20 cellular contexts compared by ENCODE assay signal in the genomic region with DNA sequence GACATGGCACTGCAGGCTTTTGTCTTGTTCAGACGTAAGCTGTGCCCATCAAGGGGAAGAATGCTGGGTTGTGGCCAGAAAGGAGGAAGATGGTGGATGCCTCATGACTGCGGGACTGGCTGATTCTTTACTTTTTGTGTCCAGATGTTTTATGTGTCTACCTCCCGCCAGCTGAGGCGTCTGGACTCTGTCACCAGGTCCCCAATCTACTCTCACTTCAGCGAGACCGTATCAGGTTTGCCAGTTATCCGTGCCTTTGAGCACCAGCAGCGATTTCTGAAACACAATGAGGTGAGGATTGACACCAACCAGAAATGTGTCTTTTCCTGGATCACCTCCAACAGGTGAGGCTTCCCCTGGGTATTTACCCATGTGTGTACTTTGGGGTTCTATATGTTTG. TPM values are rescaled to one million over a fixed set of nuclear protein-coding genes. Genes with fewer than 3 reads are reported as not detected.
A peak's percentile ranks its signal among the peaks of the same experiment; 100 is the strongest.
DNase-seq lines count a peak whose midpoint lies in the region; ATAC-seq, FAIRE-seq and TF ChIP-seq lines count a peak whose summit lies in the region.
"Had no signal": no experiment of that assay in that cellular context is flagged by ENCODE, and none has a peak within 500 bp of the region (broad histone marks: within the 10 kb centered on the region; RNA-seq: fewer than 3 reads in every experiment).

No MANE protein-coding gene starts in this region.

- FAIRE-seq in HepG2 (lab: Jason Lieb, UNC), result no peak
- FAIRE-seq: GM12891, GM18507 had no signal

- no peak overlapping the region for H3K4me3 Mint-ChIP-seq in natural killer cell treated with Interleukin-12 subunit alpha and Interleukin-12 subunit beta and Interleukin-15 and Interleukin-18, amount 100 ng/mL, for 72 hours
- H3K4me3 Mint-ChIP-seq: GM23338, H9 had no signal

- POLR2A ChIA-PET in HepG2 (lab: Yijun Ruan, JAX), result no interaction called here

- H3K9ac ChIP-seq in HepG2 (ENCODE audit: insufficient read depth, low read depth, low read length), result no peak overlapping the region

- no peaks in the 10 kb centered on the region for H3K9me3 ChIP-seq in right cardiac atrium (ENCODE audit: control insufficient read depth, low read length)
- no peaks in the 10 kb centered on the region for H3K9me3 ChIP-seq in HepG2 (ENCODE audit: low read length)
- H3K9me3 ChIP-seq in right lobe of liver, result no peaks in the 10 kb centered on the region
- no peaks in the 10 kb centered on the region for H3K9me3 ChIP-seq in thyroid gland

- peak; percentile 26 for ATAC-seq in Right ventricle myocardium inferior
- ATAC-seq in right cardiac atrium, result no peak
- peak; percentile 9 for ATAC-seq in HepG2
- no peak for ATAC-seq in right lobe of liver
- ATAC-seq in natural killer cell treated with Interleukin-12 subunit alpha and Interleukin-12 subunit beta and Interleukin-15 and Interleukin-18, amount 100 ng/mL, for 72 hours, result no peak
- ATAC-seq: GM23338, HCT116 had no signal

- no peak for TF ChIP-seq EP300 in HepG2 (IDR thresholded peaks at IDR 0.05; ENCODE audit: low read depth in 2 of 2, low read length in 2 of 2)
- TF ChIP-seq EP300 in HepG2 (CRISPR knock-in tag; IDR thresholded peaks at IDR 0.05; ENCODE audit: borderline replicate concordance), result no peak

- no peak overlapping the region for H3K4me3 ChIP-seq in right cardiac atrium (ENCODE audit: low read length)
- H3K4me3 ChIP-seq in HepG2 (replicated peaks in 1 of 3; ENCODE audit: insufficient read depth in 1 of 3, low read depth in 2 of 3, low read length in 3 of 3), result no peak overlapping the region
- no peak overlapping the region for H3K4me3 ChIP-seq in right lobe of liver
- H3K4me3 ChIP-seq in thyroid gland (replicated peaks in 1 of 3), result no peak overlapping the region
- H3K4me3 ChIP-seq: GM23338 had no signal

- no peak overlapping the region for H3K4me2 ChIP-seq in HepG2 (ENCODE audit: low read depth, low read length)
- H3K4me2 ChIP-seq: GM23338 had no signal

- no peaks in the 10 kb centered on the region for H3K9me3 Mint-ChIP-seq in natural killer cell treated with Interleukin-12 subunit alpha and Interleukin-12 subunit beta and Interleukin-15 and Interleukin-18, amount 100 ng/mL, for 72 hours
- H3K9me3 Mint-ChIP-seq: CD4-positive, alpha-beta memory T cell had no signal

- no peaks in the 10 kb centered on the region for H3K27me3 Mint-ChIP-seq in natural killer cell treated with Interleukin-12 subunit alpha and Interleukin-12 subunit beta and Interleukin-15 and Interleukin-18, amount 100 ng/mL, for 72 hours
- H3K27me3 Mint-ChIP-seq: CD4-positive, alpha-beta memory T cell had no signal

- H3K36me3 ChIP-seq in HepG2 (replicated peaks in 1 of 2; ENCODE audit: control insufficient read depth in 1 of 2, insufficient read depth in 2 of 2, low read length in 2 of 2), result peaks cover 39 to 59% of the 10 kb centered on the region in 2 experiments
- peaks cover 0 to 62% (median 40%) of the 10 kb centered on the region in 4 donors for H3K36me3 ChIP-seq in right lobe of liver
- H3K36me3 ChIP-seq in thyroid gland, result no peaks in the 10 kb centered on the region

- H3K27ac ChIP-seq in right cardiac atrium (ENCODE audit: low read length), result no peak overlapping the region
- no peak overlapping the region for H3K27ac ChIP-seq in HepG2 (ENCODE audit: extremely low read length, insufficient read depth, low read length)
- H3K27ac ChIP-seq in right lobe of liver, result no peak overlapping the region
- H3K27ac ChIP-seq in thyroid gland, result no peak overlapping the region

- in situ Hi-C loops in HepG2 (cut with HindIII; ENCODE audit: extremely low pct_ligation_motif_present, low pct_unique_long_range_greater_than_20kb), result no loop called here

- TF ChIP-seq RAD21 in HepG2 (CRISPR knock-in tag; IDR thresholded peaks at IDR 0.05), result no peak

- TF ChIP-seq CTCF in HepG2 (CRISPR knock-in tag; IDR thresholded peaks at IDR 0.05), result no peak
- no peak for TF ChIP-seq CTCF in right lobe of liver (IDR thresholded peaks at IDR 0.05)
- TF ChIP-seq CTCF in thyroid gland (IDR thresholded peaks at IDR 0.05), result no peak

- no peaks in the 10 kb centered on the region; the same call in 1 of the 2 replicates for H4K20me1 ChIP-seq in HepG2 (ENCODE audit: insufficient read depth, low read length)

- no peaks in the 10 kb centered on the region for H3K36me3 Mint-ChIP-seq in natural killer cell treated with Interleukin-12 subunit alpha and Interleukin-12 subunit beta and Interleukin-15 and Interleukin-18, amount 100 ng/mL, for 72 hours

- 68% methylated on average over 8 of the region's 8 CpGs for WGBS in right cardiac atrium
- 100% methylated on average over 8 of the region's 8 CpGs for WGBS in HepG2 (ENCODE audit: low lambda C conversion rate)
- 70% methylated on average over 8 of the region's 8 CpGs for WGBS in right lobe of liver (ENCODE audit: insufficient coverage, low coverage, low lambda C conversion rate, missing lambda C conversion rate)
- WGBS in thyroid gland, 2 donors, result 90 to 94% methylated on average over 8 of the region's 8 CpGs

- no peaks in the 10 kb centered on the region for H3K79me2 ChIP-seq in HepG2 (ENCODE audit: insufficient read depth, low read length)

- no peaks in the 10 kb centered on the region for H3K4me1 ChIP-seq in right cardiac atrium (ENCODE audit: control insufficient read depth, insufficient read depth, low read length)
- H3K4me1 ChIP-seq in HepG2 (ENCODE audit: insufficient read depth, low read length), result peaks cover 25% of the 10 kb centered on the region
- H3K4me1 ChIP-seq in right lobe of liver, result no peaks in the 10 kb centered on the region
- H3K4me1 ChIP-seq in thyroid gland, result no peaks in the 10 kb centered on the region

- H3K27me3 ChIP-seq in right cardiac atrium (ENCODE audit: control insufficient read depth, insufficient read depth) (no peaks in the 10 kb centered on the region), HepG2 (ENCODE audit: control insufficient read depth in 1 of 2, insufficient read depth in 2 of 2, low read length in 2 of 2) (no peaks in the 10 kb centered on the region), right lobe of liver (no peaks in the 10 kb centered on the region), thyroid gland (no peaks in the 10 kb centered on the region)

- DNase-seq in Right ventricle myocardium inferior (ENCODE audit: missing footprints) (no peak), right cardiac atrium (no peak), HepG2 (ENCODE audit: low spot score) (no peak), right lobe of liver (no peak), epidermal melanocyte (ENCODE audit: insufficient read length, low spot score) (peak; percentile 7), thyroid gland (no peak)
- no peak for DNase-seq in natural killer cell treated with Interleukin-12 subunit alpha and Interleukin-12 subunit beta and Interleukin-15 and Interleukin-18, amount 100 ng/mL, for 72 hours (ENCODE audit: low spot score)
- DNase-seq: 8988T; C1 segment of cervical spinal cord; Calu3; CD4-positive, alpha-beta memory T cell; COR-L47; DMS53; DMS79 treated with DMSO at 0.1 percent for 48 hours; GF-D8; H9 had no signal

- H3K4me1 Mint-ChIP-seq in natural killer cell treated with Interleukin-12 subunit alpha and Interleukin-12 subunit beta and Interleukin-15 and Interleukin-18, amount 100 ng/mL, for 72 hours (ENCODE audit: low read depth in 2 of 2), result no peaks in the 10 kb centered on the region
- H3K4me1 Mint-ChIP-seq: CD4-positive, alpha-beta memory T cell; GM23338; H9 had no signal

- CTCF ChIA-PET in HepG2 (lab: Yijun Ruan, JAX; ENCODE audit: low intra/inter-chr PET ratio, low total read pairs), result no interaction called here

- no TSS peak for BruUV-seq in HepG2 (replicated peaks; lab: Mats Ljungman, UMichigan)

- no peak overlapping the region for H3K27ac Mint-ChIP-seq in natural killer cell treated with Interleukin-12 subunit alpha and Interleukin-12 subunit beta and Interleukin-15 and Interleukin-18, amount 100 ng/mL, for 72 hours
- H3K27ac Mint-ChIP-seq: CD4-positive, alpha-beta memory T cell; GM23338; H9 had no signal

- TF ChIP-seq POLR2A in HepG2 (IDR thresholded peaks at IDR 0.05; ENCODE audit: insufficient read depth in 1 of 2, low read depth in 2 of 2, low read length in 2 of 2) (no peak), right lobe of liver (IDR thresholded peaks at IDR 0.05) (no peak), thyroid gland (IDR thresholded peaks at IDR 0.05) (no peak)

- no peak overlapping the region for H2AFZ ChIP-seq in HepG2 (ENCODE audit: low read length)
- H2AFZ ChIP-seq: GM23338 had no signal

- intact Hi-C loops in Right ventricle myocardium inferior (cut with DNase I), result no loop called here
- intact Hi-C loops in right cardiac atrium (cut with DNase I), result no loop called here
- intact Hi-C loops in HepG2 (cut with micrococcal nuclease; ENCODE audit: unreplicated experiment), result no loop called here
- intact Hi-C loops in right lobe of liver (cut with DNase I), result no loop called here
- intact Hi-C loops in thyroid gland (cut with DNase I), result no loop called here

RNA-seq across cellular contexts. Expression of a gene that starts 53.5 kb away (rescaled TPM):
- total RNA-seq in Right ventricle myocardium inferior (0.05 TPM), right cardiac atrium (under 1 TPM; 0.17 to 0.89 (median 0.38) TPM), HepG2 (2016; rRNA removed; fragmentation: Illumina TruSeq; extraction: Trizol) (69.6 and 181 TPM in 2 replicates), right lobe of liver (100 to 1,000 TPM; 136 to 372 (median 156) TPM), thyroid gland (1 to 10 TPM in 3 of 4 donors, under 1 TPM in 1; 0.67 to 5.1 (median 1.1) TPM)
- polyA plus RNA-seq in right cardiac atrium (0.29 TPM), HepG2 (2011; rRNA removed) (494 and 497 TPM in 2 replicates)
- 31.3 and 40.8 TPM in 2 replicates for total RNA-seq in HepG2 (2016; cell fraction: cytosol; rRNA removed; fragmentation: Illumina TruSeq; extraction: Trizol; ENCODE audit: low read depth)
- 67.7 and 182 TPM in 2 replicates for total RNA-seq in HepG2 (2016; cell fraction: insoluble cytoplasmic fraction; rRNA removed; fragmentation: Illumina TruSeq; extraction: Trizol)
- 50.0 and 56.1 TPM in 2 replicates for total RNA-seq in HepG2 (2016; cell fraction: membrane; rRNA removed; fragmentation: Illumina TruSeq; extraction: Trizol)
- 355 and 375 TPM in 2 replicates for total RNA-seq in HepG2 (2016; cell fraction: nucleus; rRNA removed; fragmentation: Illumina TruSeq; extraction: Trizol)
- polyA plus RNA-seq in HepG2 (2011; cell fraction: cytosol; rRNA removed), result 143 and 146 TPM in 2 replicates
- 1,936 and 2,090 TPM in 2 replicates for polyA plus RNA-seq in HepG2 (2011; cell fraction: nucleus; rRNA removed)
- polyA plus RNA-seq in HepG2 (2012), result 190 and 211 TPM in 2 replicates
- polyA plus RNA-seq in HepG2 (2016; cell fraction: cytosol; fragmentation: Illumina TruSeq; extraction: Trizol; ENCODE audit: low read depth), result 15.4 and 16.6 TPM in 2 replicates
- polyA plus RNA-seq in HepG2 (2016; cell fraction: insoluble cytoplasmic fraction; fragmentation: Illumina TruSeq; extraction: Trizol; ENCODE audit: low read depth), result 60.6 and 62.7 TPM in 2 replicates
- polyA plus RNA-seq in HepG2 (2016; cell fraction: membrane; fragmentation: Illumina TruSeq; extraction: Trizol; ENCODE audit: low read depth), result 30.7 and 37.6 TPM in 2 replicates
- 729 and 777 TPM in 2 replicates for polyA plus RNA-seq in HepG2 (2016; cell fraction: nucleus; fragmentation: Illumina TruSeq; extraction: Trizol; ENCODE audit: insufficient read depth, low read depth)
- 436 and 561 TPM in 2 replicates for polyA minus RNA-seq in HepG2 (2011; rRNA and poly(A)+ RNA removed; ENCODE audit: low replicate concordance)
- polyA minus RNA-seq in HepG2 (2011; cell fraction: cytosol; rRNA and poly(A)+ RNA removed), result 86.9 and 93.4 TPM in 2 replicates
- 718 and 929 TPM in 2 replicates for polyA minus RNA-seq in HepG2 (2011; cell fraction: nucleus; rRNA and poly(A)+ RNA removed)
- total RNA-seq in natural killer cell treated with Interleukin-12 subunit alpha and Interleukin-12 subunit beta and Interleukin-15 and Interleukin-18, amount 100 ng/mL, for 72 hours, result 1 to 10 TPM; 1.5 to 3.4 TPM

Comparison
In these comparisons a context has a peak if more than half of its experiments do, and no peak if none do; other contexts are left out.
1. ATAC-seq: peak in Right ventricle myocardium inferior (single experiment) and HepG2 (single experiment); none in right cardiac atrium (0 of 2), right lobe of liver (0 of 4) and natural killer cell treated with Interleukin-12 subunit alpha and Interleukin-12 subunit beta and Interleukin-15 and Interleukin-18, amount 100 ng/mL, for 72 hours (0 of 2).
2. RNA of a gene that starts 53.5 kb away (total RNA-seq): 31.3 to 375 TPM in HepG2 and 136 to 372 TPM in right lobe of liver; 1.5 to 3.4 TPM in natural killer cell treated with Interleukin-12 subunit alpha and Interleukin-12 subunit beta and Interleukin-15 and Interleukin-18, amount 100 ng/mL, for 72 hours, 0.67 to 5.1 TPM in thyroid gland, 0.17 to 0.89 TPM in right cardiac atrium and 0.05 TPM in Right ventricle myocardium inferior (single experiment); every median in the first group is over 4 times any median in the second.